8 cellular contexts compared by ENCODE assay signal in the genomic region with DNA sequence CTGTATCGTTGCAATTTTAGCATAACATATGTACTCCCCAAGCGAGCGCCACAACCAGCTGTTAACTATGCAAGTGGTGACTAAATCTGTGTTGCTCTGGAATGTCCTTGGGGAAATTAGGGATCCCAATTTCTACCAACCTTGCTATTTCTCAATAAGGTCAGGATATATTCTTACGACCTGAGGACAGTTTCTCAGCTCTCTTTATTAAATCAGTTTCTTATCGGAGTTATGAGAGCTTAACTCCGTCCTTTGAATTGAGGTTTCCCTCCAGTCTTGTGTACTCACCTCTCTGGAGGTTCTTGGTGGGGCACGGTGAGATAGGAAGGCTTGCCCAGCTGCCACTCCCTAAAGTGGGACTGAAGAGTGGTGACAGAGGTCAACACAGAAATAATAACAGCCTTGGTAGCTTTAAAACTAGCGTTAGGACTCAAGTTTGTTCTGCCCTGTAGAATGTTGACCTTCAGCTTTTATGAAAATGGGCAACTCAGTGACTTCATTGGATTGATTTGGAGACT. TPM values are rescaled to one million over a fixed set of nuclear protein-coding genes. Genes with fewer than 3 reads are reported as not detected.
DNase-seq lines count a peak whose midpoint lies in the region; ATAC-seq and TF ChIP-seq lines count a peak whose summit lies in the region.

No MANE protein-coding gene starts in this region.

- H3K27ac ChIP-seq in layer of hippocampus (ENCODE audit: low read depth, low read length), result peak overlapping the region; percentile 100
- H3K27ac ChIP-seq in thyroid gland, result peak overlapping the region; percentile 91 to 98 (median 93)

- no peak for TF ChIP-seq CTCF in thyroid gland (IDR thresholded peaks at IDR 0.05)

- TF ChIP-seq POLR2A in thyroid gland (IDR thresholded peaks at IDR 0.05), result no peak

- H3K27ac Mint-ChIP-seq in activated T-cell treated with anti-CD3 and anti-CD28 coated beads, Interleukin-2, amount 50 U/mL, for 72 hours, result peak overlapping the region; percentile 100
- H3K27ac Mint-ChIP-seq in activated naive CD8-positive, alpha-beta T cell treated with anti-CD3 and anti-CD28 coated beads, Interleukin-2, amount 10 ng/mL, durations not matched to agents 7 days and 5 days, result peak overlapping the region; percentile 98

- H3K36me3 Mint-ChIP-seq in activated T-cell treated with anti-CD3 and anti-CD28 coated beads, Interleukin-2, amount 50 U/mL, for 72 hours (ENCODE audit: insufficient read depth in 2 of 2), result peaks cover 32 to 62% of the 10 kb centered on the region in 2 donors
- H3K36me3 Mint-ChIP-seq in activated naive CD8-positive, alpha-beta T cell treated with anti-CD3 and anti-CD28 coated beads, Interleukin-2, amount 10 ng/mL, durations not matched to agents 7 days and 5 days, result peaks cover 50% of the 10 kb centered on the region

- no peaks in the 10 kb centered on the region for H3K9me3 Mint-ChIP-seq in activated T-cell treated with anti-CD3 and anti-CD28 coated beads, Interleukin-2, amount 50 U/mL, for 72 hours
- no peaks in the 10 kb centered on the region for H3K9me3 Mint-ChIP-seq in activated naive CD8-positive, alpha-beta T cell treated with anti-CD3 and anti-CD28 coated beads, Interleukin-2, amount 10 ng/mL, durations not matched to agents 7 days and 5 days

- peak overlapping the region; percentile 97 to 98 for H3K4me3 Mint-ChIP-seq in activated T-cell treated with anti-CD3 and anti-CD28 coated beads, Interleukin-2, amount 50 U/mL, for 72 hours
- peak overlapping the region; percentile 95 for H3K4me3 Mint-ChIP-seq in activated naive CD8-positive, alpha-beta T cell treated with anti-CD3 and anti-CD28 coated beads, Interleukin-2, amount 10 ng/mL, durations not matched to agents 7 days and 5 days

- POLR2A ChIA-PET in activated naive CD8-positive, alpha-beta T cell treated with anti-CD3 and anti-CD28 coated beads, Interleukin-2, amount 10 ng/mL, durations not matched to agents 7 days and 5 days (lab: Charles Lee), result interaction anchor here (0.9 to 2.6 kb wide), 19 partner anchors 8 to 127 kb away, joined by 3 to 25 read pairs (median 8); a partner anchor contains a TSS

- H3K4me1 ChIP-seq in thyroid gland, result peaks cover 23 to 26% of the 10 kb centered on the region in 2 donors

- intact Hi-C loops in thyroid gland (cut with DNase I), result no loop called here

- H3K27me3 Mint-ChIP-seq in activated T-cell treated with anti-CD3 and anti-CD28 coated beads, Interleukin-2, amount 50 U/mL, for 72 hours (ENCODE audit: low read depth), result no peaks in the 10 kb centered on the region
- no peaks in the 10 kb centered on the region for H3K27me3 Mint-ChIP-seq in activated naive CD8-positive, alpha-beta T cell treated with anti-CD3 and anti-CD28 coated beads, Interleukin-2, amount 10 ng/mL, durations not matched to agents 7 days and 5 days

- H3K4me3 ChIP-seq in thyroid gland (replicated peaks in 1 of 3), result peak overlapping the region; percentile 48 to 57 (median 52)

- ATAC-seq in activated T-cell treated with anti-CD3 and anti-CD28 coated beads, Interleukin-2, amount 50 U/mL, for 72 hours (replicated peaks in 1 of 2), result no peak
- ATAC-seq in activated naive CD8-positive, alpha-beta T cell treated with anti-CD3 and anti-CD28 coated beads, Interleukin-2, amount 10 ng/mL, durations not matched to agents 7 days and 5 days (ENCODE audit: low read depth), result no peak
- no peak for ATAC-seq in HG03108 (IDR thresholded peaks at IDR 0.05; ENCODE audit: unreplicated experiment)

- peaks cover 55% of the 10 kb centered on the region for H3K4me1 Mint-ChIP-seq in activated T-cell treated with anti-CD3 and anti-CD28 coated beads, Interleukin-2, amount 50 U/mL, for 72 hours (ENCODE audit: low read depth)
- H3K4me1 Mint-ChIP-seq in activated naive CD8-positive, alpha-beta T cell treated with anti-CD3 and anti-CD28 coated beads, Interleukin-2, amount 10 ng/mL, durations not matched to agents 7 days and 5 days, result peaks cover 27% of the 10 kb centered on the region

- no peaks in the 10 kb centered on the region for H3K9me3 ChIP-seq in thyroid gland

- peaks cover 37 to 40% of the 10 kb centered on the region in 2 donors for H3K36me3 ChIP-seq in thyroid gland

- no peaks in the 10 kb centered on the region for H3K27me3 ChIP-seq in layer of hippocampus (ENCODE audit: control insufficient read depth, insufficient read depth, low read length)
- H3K27me3 ChIP-seq in thyroid gland, result no peaks in the 10 kb centered on the region

- no peak for DNase-seq in activated T-cell treated with anti-CD3 and anti-CD28 coated beads, Interleukin-2, amount 50 U/mL, for 72 hours
- DNase-seq in activated T-cell treated with anti-CD3 and anti-CD28 coated beads, Interleukin-2, amount 50 U/mL, for 1 hour, result no peak
- no peak for DNase-seq in activated naive CD8-positive, alpha-beta T cell treated with anti-CD3 and anti-CD28 coated beads, Interleukin-2, amount 10 ng/mL, durations not matched to agents 7 days and 5 days
- DNase-seq in thyroid gland (no peak), NCI-H345 (lab: John Stamatoyannopoulos, UW) (no peak)
- DNase-seq in activated CD4-positive, alpha-beta T cell treated with anti-CD3 and anti-CD28 coated beads for 1 hour, result no peak

- WGBS in thyroid gland, 2 donors, result 10 to 12% methylated on average over 8 of the region's 8 CpGs

RNA-seq across cellular contexts. Expression of a gene that starts 0.7 kb away (rescaled TPM):
- 100 to 1,000 TPM; 109 to 132 TPM for total RNA-seq in activated T-cell treated with anti-CD3 and anti-CD28 coated beads, Interleukin-2, amount 50 U/mL, for 72 hours
- 10 to 100 TPM; 43.8 to 44.5 TPM for total RNA-seq in activated naive CD8-positive, alpha-beta T cell treated with anti-CD3 and anti-CD28 coated beads, Interleukin-2, amount 10 ng/mL, durations not matched to agents 7 days and 5 days
- 10 to 100 TPM; 47.0 to 82.5 (median 64.6) TPM for total RNA-seq in thyroid gland

RNA-seq across cellular contexts. Expression of a gene that starts 1.3 kb away (rescaled TPM):
- 100 to 1,000 TPM; 138 to 154 TPM for total RNA-seq in activated T-cell treated with anti-CD3 and anti-CD28 coated beads, Interleukin-2, amount 50 U/mL, for 72 hours
- total RNA-seq in activated naive CD8-positive, alpha-beta T cell treated with anti-CD3 and anti-CD28 coated beads, Interleukin-2, amount 10 ng/mL, durations not matched to agents 7 days and 5 days, result 100 to 1,000 TPM; 140 to 151 TPM
- 10 to 100 TPM; 49.1 to 72.2 (median 57.0) TPM for total RNA-seq in thyroid gland

RNA-seq across cellular contexts. Expression of a gene that starts 8.3 kb away (rescaled TPM):
- total RNA-seq in activated T-cell treated with anti-CD3 and anti-CD28 coated beads, Interleukin-2, amount 50 U/mL, for 72 hours, result 10 to 100 TPM in 1 of 2 donors, 1 to 10 TPM in 1; 8.3 to 14.2 TPM
- total RNA-seq in activated naive CD8-positive, alpha-beta T cell treated with anti-CD3 and anti-CD28 coated beads, Interleukin-2, amount 10 ng/mL, durations not matched to agents 7 days and 5 days, result 10 to 100 TPM; 11.2 to 13.5 TPM
- 1 to 10 TPM; 3.8 to 7.6 (median 6.1) TPM for total RNA-seq in thyroid gland

RNA-seq across cellular contexts. Expression of a gene that starts 28.6 kb away (rescaled TPM):
- total RNA-seq in activated T-cell treated with anti-CD3 and anti-CD28 coated beads, Interleukin-2, amount 50 U/mL, for 72 hours, result 10 to 100 TPM; 25.8 to 36.0 TPM
- 10 to 100 TPM; 33.5 to 34.3 TPM for total RNA-seq in activated naive CD8-positive, alpha-beta T cell treated with anti-CD3 and anti-CD28 coated beads, Interleukin-2, amount 10 ng/mL, durations not matched to agents 7 days and 5 days
- total RNA-seq in thyroid gland, result 10 to 100 TPM; 13.4 to 31.7 (median 23.8) TPM

RNA-seq across cellular contexts. Expression of a gene that starts 47.1 kb away (rescaled TPM):
- total RNA-seq in activated T-cell treated with anti-CD3 and anti-CD28 coated beads, Interleukin-2, amount 50 U/mL, for 72 hours, result 10 to 100 TPM; 64.6 to 68.1 TPM
- 10 to 100 TPM; 67.5 to 70.4 TPM for total RNA-seq in activated naive CD8-positive, alpha-beta T cell treated with anti-CD3 and anti-CD28 coated beads, Interleukin-2, amount 10 ng/mL, durations not matched to agents 7 days and 5 days
- 10 to 100 TPM; 41.4 to 47.1 (median 43.5) TPM for total RNA-seq in thyroid gland
